24 cellular contexts compared by ENCODE assay signal in the genomic region with DNA sequence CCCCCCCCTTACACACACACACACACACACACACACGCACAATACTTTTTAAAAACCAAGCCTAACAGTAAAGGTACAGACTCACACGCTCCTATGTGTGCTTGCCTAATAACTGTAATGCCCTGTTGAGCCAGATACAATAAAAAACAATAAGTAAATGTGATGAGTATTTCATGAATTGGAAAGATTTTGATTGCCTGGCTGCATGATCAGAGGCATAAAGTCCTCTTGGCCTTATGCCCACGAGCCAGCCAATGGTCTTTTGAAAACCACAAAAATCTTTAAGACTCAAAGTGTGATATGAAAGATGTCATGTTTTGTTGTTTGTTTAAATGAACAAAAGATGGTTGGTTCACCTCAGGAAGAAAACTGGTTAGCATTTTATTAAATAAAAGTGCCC.
DNase-seq lines count a peak whose midpoint lies in the region; ATAC-seq and TF ChIP-seq lines count a peak whose summit lies in the region.
"Had no signal": no experiment of that assay in that cellular context is flagged by ENCODE, and none has a peak within 500 bp of the region (broad histone marks: within the 10 kb centered on the region; RNA-seq: fewer than 3 reads in every experiment).

No MANE protein-coding gene starts in this region.

- WGBS in aorta, 2 donors = 72 to 77% methylated on average over 3 of the region's 3 CpGs

- DNase-seq in DMS79 (lab: John Stamatoyannopoulos, UW) = peak; percentile 4
- no peak for DNase-seq in DMS79 treated with DMSO at 0.1 percent for 48 hours (lab: John Stamatoyannopoulos, UW)
- DNase-seq in HFF-Myc (ENCODE audit: extremely low read depth, low read depth) = peak; percentile 44
- peak; percentile 9 for DNase-seq in fibroblast of peridontal ligament (ENCODE audit: extremely low read depth)
- DNase-seq in SKM-1 treated with dmso at 0.1 percent for 144 hours (lab: John Stamatoyannopoulos, UW; ENCODE audit: unreplicated experiment) = no peak
- no peak for DNase-seq in GM13977 (ENCODE audit: low spot score)
- DNase-seq in aorta = no peak
- DNase-seq: CD4-positive, alpha-beta T cell; GF-D8; H9; Karpas-422; NCI-H1092 treated with DMSO at 0.1 percent for 48 hours; NCI-H1436; NCI-H187; NCI-H2081 treated with DMSO at 0.1 percent for 48 hours; NCI-H2171; NCI-H226; NCI-H510A; SK-N-SH had no signal

- H3K27ac ChIP-seq in aorta (ENCODE audit: low read depth in 1 of 2, low read length in 2 of 2) = no peak overlapping the region
- H3K27ac ChIP-seq: 22Rv1; BLaER1 treated with 17β-estradiol and CSF1 and Interleukin-3, amounts not matched to agents 10 nM and 100 nM; HL-60 had no signal

- no peaks in the 10 kb centered on the region for H3K27me3 ChIP-seq in aorta (ENCODE audit: control insufficient read depth in 1 of 2, insufficient read depth in 2 of 2, low read length in 1 of 2)
- H3K27me3 ChIP-seq: BLaER1 treated with 17β-estradiol and CSF1 and Interleukin-3, amounts not matched to agents 10 nM and 100 nM had no signal

- TF ChIP-seq CTCF in HFF-Myc (IDR thresholded peaks at IDR 0.05; ENCODE audit: low read depth, low read length, missing control alignments) = no peak
- no peak for TF ChIP-seq CTCF in GM13977 (IDR thresholded peaks at IDR 0.05; ENCODE audit: extremely low read depth, insufficient read depth, missing control alignments)

- in situ Hi-C loops in GM13977 (cut with MboI; ENCODE audit: low pct_unique_long_range_greater_than_20kb, low sequenced_read_pairs, unreplicated experiment) = no loop called here

- H3K4me1 ChIP-seq in aorta (ENCODE audit: control insufficient read depth in 1 of 2, insufficient read depth in 2 of 2, low read length in 2 of 2) = no peaks in the 10 kb centered on the region
- H3K4me1 ChIP-seq: BLaER1 treated with 17β-estradiol and CSF1 and Interleukin-3, amounts not matched to agents 10 nM and 100 nM had no signal

- no peak overlapping the region for H3K4me3 ChIP-seq in HFF-Myc (replicated peaks; ENCODE audit: low read depth, low read length)
- no peak overlapping the region for H3K4me3 ChIP-seq in aorta (ENCODE audit: low read length in 2 of 2)
- H3K4me3 ChIP-seq: BLaER1 treated with 17β-estradiol and CSF1 and Interleukin-3, amounts not matched to agents 10 nM and 100 nM; GM23338 had no signal

- no peaks in the 10 kb centered on the region for H3K9me3 ChIP-seq in aorta (ENCODE audit: control insufficient read depth, low read length)
- H3K9me3 ChIP-seq: SK-N-SH had no signal

- ATAC-seq in aorta (ENCODE audit: low FRiP score) (no peak), HG03025 (IDR thresholded peaks at IDR 0.05; ENCODE audit: low FRiP score, unreplicated experiment) (no peak)
- ATAC-seq: GM23338 had no signal

- H3K36me3 ChIP-seq in aorta (ENCODE audit: control insufficient read depth in 1 of 2, insufficient read depth in 2 of 2, low read length in 1 of 2) = no peaks in the 10 kb centered on the region
- H3K36me3 ChIP-seq: BLaER1 treated with 17β-estradiol and CSF1 and Interleukin-3, amounts not matched to agents 10 nM and 100 nM had no signal

- intact Hi-C loops in aorta (cut with DNase I) = no loop called here

Comparison
In these comparisons a context has a peak if more than half of its experiments do, and no peak if none do; other contexts are left out.
1. DNase-seq: peak in DMS79 (single experiment), HFF-Myc (single experiment) and fibroblast of peridontal ligament (single experiment); none in DMS79 treated with DMSO at 0.1 percent for 48 hours (single experiment), SKM-1 treated with dmso at 0.1 percent for 144 hours (single experiment), GM13977 (single experiment) and aorta (0 of 2).